In the genomic region with DNA sequence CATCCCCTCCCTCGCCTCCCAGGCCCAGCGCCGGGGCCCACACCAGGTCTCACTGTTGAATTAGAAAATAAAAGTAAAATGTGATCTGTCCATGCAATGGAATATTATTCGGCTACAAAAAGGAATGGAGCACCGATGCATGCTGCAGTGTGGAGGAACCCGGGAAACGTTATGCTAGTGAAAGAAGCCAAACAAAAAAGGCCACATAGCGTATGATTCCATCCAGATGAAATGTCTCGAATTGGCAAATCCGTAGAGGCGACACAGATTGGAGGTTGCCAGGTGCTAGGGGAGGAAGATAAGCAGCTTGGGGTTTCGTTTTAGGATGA, we compare ENCODE assay signal across 1 cellular context.
TF ChIP-seq lines count a peak whose summit lies in the region.

No MANE protein-coding gene starts in this region.

TF ChIP-seq in K562, 482 proteins besides CTCF, POLR2A, EP300 and RAD21 (continued from another document):
- TF ChIP-seq, protein P1, sequence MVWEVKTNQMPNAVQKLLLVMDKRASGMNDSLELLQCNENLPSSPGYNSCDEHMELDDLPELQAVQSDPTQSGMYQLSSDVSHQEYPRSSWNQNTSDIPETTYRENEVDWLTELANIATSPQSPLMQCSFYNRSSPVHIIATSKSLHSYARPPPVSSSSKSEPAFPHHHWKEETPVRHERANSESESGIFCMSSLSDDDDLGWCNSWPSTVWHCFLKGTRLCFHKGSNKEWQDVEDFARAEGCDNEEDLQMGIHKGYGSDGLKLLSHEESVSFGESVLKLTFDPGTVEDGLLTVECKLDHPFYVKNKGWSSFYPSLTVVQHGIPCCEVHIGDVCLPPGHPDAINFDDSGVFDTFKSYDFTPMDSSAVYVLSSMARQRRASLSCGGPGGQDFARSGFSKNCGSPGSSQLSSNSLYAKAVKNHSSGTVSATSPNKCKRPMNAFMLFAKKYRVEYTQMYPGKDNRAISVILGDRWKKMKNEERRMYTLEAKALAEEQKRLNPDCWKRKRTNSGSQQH (CRISPR knock-in tag; IDR thresholded peaks at IDR 0.05), result no peak
- TF ChIP-seq SP2 (IDR thresholded peaks at IDR 0.05; ENCODE audit: extremely low read depth, low read depth, low read length, poor library complexity, severe bottlenecking), result no peak
- TF ChIP-seq TAF1 (IDR thresholded peaks at IDR 0.05; ENCODE audit: control insufficient read depth, extremely low read depth, insufficient read depth, low read length, severe bottlenecking), result no peak
- no peak for TF ChIP-seq KAT7 (CRISPR knock-in tag; IDR thresholded peaks at IDR 0.05; ENCODE audit: borderline replicate concordance)
- TF ChIP-seq, protein P2, sequence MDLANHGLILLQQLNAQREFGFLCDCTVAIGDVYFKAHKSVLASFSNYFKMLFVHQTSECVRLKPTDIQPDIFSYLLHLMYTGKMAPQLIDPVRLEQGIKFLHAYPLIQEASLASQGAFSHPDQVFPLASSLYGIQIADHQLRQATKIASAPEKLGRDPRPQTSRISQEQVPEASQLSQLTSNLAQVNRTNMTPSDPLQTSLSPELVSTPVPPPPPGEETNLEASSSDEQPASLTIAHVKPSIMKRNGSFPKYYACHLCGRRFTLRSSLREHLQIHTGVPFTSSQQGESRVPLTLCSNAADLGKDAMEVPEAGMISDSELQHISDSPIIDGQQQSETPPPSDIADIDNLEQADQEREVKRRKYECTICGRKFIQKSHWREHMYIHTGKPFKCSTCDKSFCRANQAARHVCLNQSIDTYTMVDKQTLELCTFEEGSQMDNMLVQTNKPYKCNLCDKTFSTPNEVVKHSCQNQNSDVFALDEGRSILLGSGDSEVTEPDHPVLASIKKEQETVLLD (IDR thresholded peaks at IDR 0.05), result no peak
